ENCODE assay signal across 23 cellular contexts in the genomic region with DNA sequence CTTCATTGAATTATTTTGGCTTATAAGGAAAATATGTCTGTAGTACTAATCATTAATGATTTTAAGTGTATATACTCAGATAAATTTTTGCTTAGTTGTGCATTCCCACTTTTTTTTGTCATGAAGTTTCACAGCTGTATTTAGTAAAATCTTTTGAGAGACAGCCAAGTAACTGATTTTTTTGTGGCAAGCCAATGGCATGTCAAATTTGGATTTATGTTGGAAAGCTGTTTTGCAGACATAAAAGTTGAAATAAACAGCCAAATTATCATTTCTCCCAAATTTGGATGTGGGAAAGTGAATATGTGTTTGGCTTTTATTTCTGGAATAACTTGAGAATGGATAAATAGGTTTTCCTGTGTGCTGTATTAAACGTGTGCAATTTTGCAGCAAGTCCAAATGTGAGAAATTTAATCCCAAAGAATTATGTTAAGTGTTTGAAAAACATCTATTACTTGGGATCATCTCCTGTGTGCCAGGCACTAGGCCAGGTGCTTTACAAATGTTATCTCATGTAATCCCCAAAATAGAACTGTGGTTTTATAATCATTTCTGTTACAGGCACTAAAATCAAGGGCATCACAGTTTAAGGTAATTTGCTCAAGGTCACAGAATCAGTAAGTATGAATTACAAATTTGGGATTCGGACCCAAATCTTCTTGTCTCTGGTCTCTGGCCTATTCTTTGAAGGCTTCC.
"Had no signal": no experiment of that assay in that cellular context is flagged by ENCODE, and none has a peak within 500 bp of the region (broad histone marks: within the 10 kb centered on the region; RNA-seq: fewer than 3 reads in every experiment).

No MANE protein-coding gene starts in this region.

- ATAC-seq: activated CD8-positive, alpha-beta memory T cell treated with anti-CD3 and anti-CD28 coated beads, Interleukin-2, amount 10 ng/mL, durations not matched to agents 7 days and 5 days; T-helper 17 cell had no signal

- H3K4me3 ChIP-seq: Peyer's patch had no signal

- H3K27me3 ChIP-seq: Peyer's patch had no signal

- H3K36me3 ChIP-seq: Peyer's patch had no signal

- H3K4me1 ChIP-seq: Peyer's patch had no signal

- DNase-seq: activated B cell treated with CpG ODN at 0.5 μM for 24 hours; activated CD4-positive, alpha-beta T cell treated with anti-CD3 and anti-CD28 coated beads for 1 hour; activated CD4-positive, alpha-beta T cell treated with anti-CD3 and anti-CD28 coated beads, Interleukin-2, amount 10 ng/mL, durations not matched to agents 24 days and 14 days; activated CD4-positive, alpha-beta T cell treated with anti-CD3 and anti-CD28 coated beads, Interleukin-2, amount 50 U/mL, for 48 hours; activated CD8-positive, alpha-beta memory T cell treated with anti-CD3 and anti-CD28 coated beads, Interleukin-2, amount 10 ng/mL, durations not matched to agents 7 days and 5 days; activated effector memory CD4-positive, alpha-beta T cell treated with Interleukin-2 at 50 U/mL for 16 hours; activated naive CD4-positive, alpha-beta T cell; activated T-cell treated with anti-CD3 and anti-CD28 coated beads, Interleukin-2, amount 50 U/mL, for 24 hours; amniotic stem cell; KG1; NCI-H1048; NCI-H1417 treated with DMSO at 0.1 percent for 48 hours; NCI-H1694; NCI-H2029 treated with DMSO at 0.1 percent for 48 hours; NCI-H345; NCI-H510A; NCI-H526 treated with DMSO at 0.1 percent for 48 hours; NCI-H82; Peyer's patch; SHP77 treated with DMSO at 0.1 percent for 48 hours; T-helper 17 cell; T1000 had no signal

- H3K9me3 ChIP-seq: Peyer's patch had no signal

- H3K27ac ChIP-seq: Peyer's patch, RWPE1 had no signal
